1 cellular context compared by ENCODE assay signal in the genomic region with DNA sequence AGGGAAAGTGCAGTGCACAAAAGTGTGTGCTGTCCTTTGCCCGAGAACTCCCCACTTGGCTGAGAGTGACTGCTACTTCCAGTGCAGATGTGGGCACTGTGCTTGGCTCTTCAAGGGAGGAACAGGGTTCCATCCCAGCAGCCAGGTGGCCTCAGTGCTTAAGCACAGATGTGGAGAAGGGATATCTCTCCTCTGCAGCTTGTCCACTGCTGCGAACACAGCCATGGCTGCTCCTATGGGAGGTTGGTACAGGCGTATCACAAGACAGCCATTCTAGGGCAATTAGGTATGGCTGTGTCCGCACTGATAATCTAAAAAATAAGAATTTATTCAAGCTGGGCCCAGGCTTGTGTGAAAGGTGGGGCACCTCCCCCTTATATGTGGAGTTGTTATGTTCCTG.
TF ChIP-seq lines count a peak whose summit lies in the region.

No MANE protein-coding gene starts in this region.

TF ChIP-seq in HepG2, 621 proteins besides CTCF, POLR2A, EP300 and RAD21 (continued from another document):
- TF ChIP-seq ZNF260 (CRISPR knock-in tag; IDR thresholded peaks at IDR 0.05; ENCODE audit: borderline replicate concordance, low read depth), result no peak
- no peak for TF ChIP-seq FOXP1 (IDR thresholded peaks at IDR 0.05)
- no peak for TF ChIP-seq FOXP1 (CRISPR knock-in tag; IDR thresholded peaks at IDR 0.05)
- no peak for TF ChIP-seq CCDC6 (CRISPR knock-in tag; IDR thresholded peaks at IDR 0.05)
